In the genomic region with DNA sequence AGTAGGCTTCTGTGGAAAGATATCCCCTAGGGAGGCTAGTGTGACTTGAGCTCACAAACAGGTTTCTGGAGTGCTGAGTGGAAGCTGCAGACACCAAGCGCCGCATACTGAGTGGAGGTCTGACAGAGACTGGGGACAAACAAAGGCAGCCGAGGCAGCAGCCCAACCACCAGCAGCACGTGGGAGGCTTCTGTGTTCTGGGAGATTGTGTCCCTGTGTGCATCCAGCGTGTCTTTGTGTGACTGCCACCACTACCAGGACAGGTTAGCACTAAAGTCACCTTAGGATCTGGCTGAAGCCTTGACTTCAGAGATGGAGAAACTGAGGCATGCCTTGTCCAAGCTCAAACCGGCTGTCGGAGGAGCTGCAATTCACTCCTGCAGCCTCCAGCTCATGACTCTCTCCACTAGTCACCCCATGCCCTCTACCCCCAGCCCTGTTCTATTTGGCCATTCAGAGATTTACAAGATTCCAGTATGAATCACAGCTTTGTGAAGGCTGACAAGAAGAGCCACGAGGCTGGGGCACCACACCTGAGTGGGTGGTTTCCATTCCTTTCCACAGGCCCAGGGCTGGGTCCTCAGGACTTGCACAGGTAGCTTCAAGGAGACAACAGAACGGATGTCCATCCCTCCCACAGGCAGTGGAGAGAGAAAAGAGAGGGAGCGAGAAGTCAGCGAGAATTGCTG, we compare ENCODE assay signal across 13 cellular contexts.
DNase-seq lines count a peak whose midpoint lies in the region; ATAC-seq and TF ChIP-seq lines count a peak whose summit lies in the region.
"Had no signal": no experiment of that assay in that cellular context is flagged by ENCODE, and none has a peak within 500 bp of the region (broad histone marks: within the 10 kb centered on the region; RNA-seq: fewer than 3 reads in every experiment).

No MANE protein-coding gene starts in this region.

- no peaks in the 10 kb centered on the region for H3K27me3 Mint-ChIP-seq in activated CD4-positive, alpha-beta memory T cell treated with anti-CD3 and anti-CD28 coated beads, Interleukin-2, amount 10 ng/mL, durations not matched to agents 7 days and 5 days
- H3K27me3 Mint-ChIP-seq in activated CD8-positive, alpha-beta T cell treated with anti-CD3 and anti-CD28 coated beads for 36 hours, result no peaks in the 10 kb centered on the region
- H3K27me3 Mint-ChIP-seq: T-cell had no signal

- H3K9me3 ChIP-seq in GM23248 (ENCODE audit: low read depth) (no peaks in the 10 kb centered on the region), prostate gland (no peaks in the 10 kb centered on the region)
- H3K9me3 ChIP-seq: HAP-1 had no signal

- H3K4me3 Mint-ChIP-seq in activated CD4-positive, alpha-beta memory T cell treated with anti-CD3 and anti-CD28 coated beads, Interleukin-2, amount 10 ng/mL, durations not matched to agents 7 days and 5 days, result no peak overlapping the region
- no peak overlapping the region for H3K4me3 Mint-ChIP-seq in activated CD8-positive, alpha-beta T cell treated with anti-CD3 and anti-CD28 coated beads for 36 hours
- H3K4me3 Mint-ChIP-seq: T-cell had no signal

- no peak for TF ChIP-seq POLR2A in prostate gland (IDR thresholded peaks at IDR 0.05)

- peak overlapping the region; percentile 37 for H3K4me2 ChIP-seq in GM23248 (ENCODE audit: unreplicated experiment)

- H3K9me2 ChIP-seq in GM23248 (ENCODE audit: insufficient read depth), result no peaks in the 10 kb centered on the region

- H3K36me3 ChIP-seq in GM23248 (ENCODE audit: low read depth) (no peaks in the 10 kb centered on the region), prostate gland (no peaks in the 10 kb centered on the region)
- H3K36me3 ChIP-seq: cardiac muscle cell, HAP-1 had no signal

- intact Hi-C loops in posterior cingulate gyrus (cut with DNase I) (loop anchor here (5.0 kb wide), 1 partner anchor 82 kb away; no protein-coding TSS in a partner anchor), prostate gland (cut with DNase I) (loop anchor here (5.0 kb wide), 1 partner anchor 77 kb away; no protein-coding TSS in a partner anchor)
- intact Hi-C loops in activated CD8-positive, alpha-beta T cell treated with anti-CD3 and anti-CD28 coated beads for 36 hours (cut with micrococcal nuclease), result no loop called here

- H2AFZ ChIP-seq in GM23248, result no peak overlapping the region

- peaks cover 49% of the 10 kb centered on the region for H3K4me1 Mint-ChIP-seq in activated CD4-positive, alpha-beta memory T cell treated with anti-CD3 and anti-CD28 coated beads, Interleukin-2, amount 10 ng/mL, durations not matched to agents 7 days and 5 days
- peaks cover 29% of the 10 kb centered on the region for H3K4me1 Mint-ChIP-seq in activated CD8-positive, alpha-beta T cell treated with anti-CD3 and anti-CD28 coated beads for 36 hours (ENCODE audit: low read depth)

- WGBS in GM23248 (ENCODE audit: low coverage in 1 of 2, low lambda C conversion rate in 2 of 2, missing lambda C conversion rate in 2 of 2), 2 experiments, result 64 to 67% methylated on average over 11 of the region's 11 CpGs
- 65% methylated on average over 11 of the region's 11 CpGs for WGBS in prostate gland

- TF ChIP-seq CTCF in prostate gland (IDR thresholded peaks at IDR 0.05), result no peak
- TF ChIP-seq CTCF in activated CD8-positive, alpha-beta T cell treated with anti-CD3 and anti-CD28 coated beads for 36 hours (IDR thresholded peaks at IDR 0.05), result no peak

- no peak overlapping the region for H3K27ac Mint-ChIP-seq in activated CD4-positive, alpha-beta memory T cell treated with anti-CD3 and anti-CD28 coated beads, Interleukin-2, amount 10 ng/mL, durations not matched to agents 7 days and 5 days
- no peak overlapping the region for H3K27ac Mint-ChIP-seq in activated CD8-positive, alpha-beta T cell treated with anti-CD3 and anti-CD28 coated beads for 36 hours
- H3K27ac Mint-ChIP-seq: T-cell had no signal

- H3K4me3 ChIP-seq in GM23248 (no peak overlapping the region), prostate gland (no peak overlapping the region)
- H3K4me3 ChIP-seq: cardiac muscle cell, HAP-1 had no signal

- in situ Hi-C loops in GM23248 (cut with MboI), result no loop called here

- ATAC-seq in esophagus mucosa, result peak; percentile 66
- ATAC-seq in GM18907 (IDR thresholded peaks at IDR 0.05; ENCODE audit: unreplicated experiment), result no peak
- no peak for ATAC-seq in activated CD8-positive, alpha-beta T cell treated with anti-CD3 and anti-CD28 coated beads for 36 hours
- ATAC-seq: T-cell had no signal

- peak overlapping the region; percentile 37; the same call in 1 of the 2 replicates for H3K9ac ChIP-seq in GM23248

- H3K79me2 ChIP-seq in GM23248 (ENCODE audit: insufficient read depth), result peaks cover 63% of the 10 kb centered on the region

- no peaks in the 10 kb centered on the region for H3K9me3 Mint-ChIP-seq in activated CD4-positive, alpha-beta memory T cell treated with anti-CD3 and anti-CD28 coated beads, Interleukin-2, amount 10 ng/mL, durations not matched to agents 7 days and 5 days
- no peaks in the 10 kb centered on the region for H3K9me3 Mint-ChIP-seq in activated CD8-positive, alpha-beta T cell treated with anti-CD3 and anti-CD28 coated beads for 36 hours
- H3K9me3 Mint-ChIP-seq: T-cell had no signal

- peak; percentile 67 for DNase-seq in GM23248
- peak; percentile 31 for DNase-seq in NCI-H345 (lab: John Stamatoyannopoulos, UW)
- peak in 9 of 10 donors; percentile 44 to 95 (median 66) for DNase-seq in posterior cingulate gyrus
- DNase-seq in activated CD4-positive, alpha-beta memory T cell treated with anti-CD3 and anti-CD28 coated beads, Interleukin-2, amount 10 ng/mL, durations not matched to agents 7 days and 5 days, result no peak
- DNase-seq in prostate gland (ENCODE audit: low spot score), result no peak
- DNase-seq in activated CD8-positive, alpha-beta T cell treated with anti-CD3 and anti-CD28 coated beads for 36 hours, result no peak
- DNase-seq: DMS79, NCI-H2227 treated with DMSO at 0.1 percent for 48 hours, T-cell had no signal

- H3K27ac ChIP-seq in GM23248 (peak overlapping the region; percentile 51; the same call in 1 of the 2 replicates), prostate gland (no peak overlapping the region)
- H3K27ac ChIP-seq: cardiac muscle cell had no signal

- H3K36me3 Mint-ChIP-seq in activated CD4-positive, alpha-beta memory T cell treated with anti-CD3 and anti-CD28 coated beads, Interleukin-2, amount 10 ng/mL, durations not matched to agents 7 days and 5 days (ENCODE audit: low read depth), result no peaks in the 10 kb centered on the region
- H3K36me3 Mint-ChIP-seq in activated CD8-positive, alpha-beta T cell treated with anti-CD3 and anti-CD28 coated beads for 36 hours (ENCODE audit: low read depth), result no peaks in the 10 kb centered on the region
- H3K36me3 Mint-ChIP-seq: T-cell had no signal

- CTCF ChIA-PET in activated CD4-positive, alpha-beta memory T cell treated with anti-CD3 and anti-CD28 coated beads, Interleukin-2, amount 10 ng/mL, durations not matched to agents 7 days and 5 days (lab: Charles Lee), result interaction anchor here (0.6 to 1.1 kb wide), 2 partner anchors 86 to 642 kb away, joined by 3 to 4 read pairs; no protein-coding TSS in a partner anchor
- CTCF ChIA-PET in activated CD8-positive, alpha-beta T cell treated with anti-CD3 and anti-CD28 coated beads for 36 hours (lab: Charles Lee), result no interaction called here

- no peaks in the 10 kb centered on the region for H3K27me3 ChIP-seq in GM23248 (replicated peaks; ENCODE audit: insufficient read depth)
- no peaks in the 10 kb centered on the region for H3K27me3 ChIP-seq in prostate gland (replicated peaks; ENCODE audit: insufficient read depth)
- H3K27me3 ChIP-seq: cardiac muscle cell had no signal

- POLR2A ChIA-PET in activated CD4-positive, alpha-beta memory T cell treated with anti-CD3 and anti-CD28 coated beads, Interleukin-2, amount 10 ng/mL, durations not matched to agents 7 days and 5 days (lab: Charles Lee), result interaction anchor here (1.0 kb wide), 1 partner anchor 9 kb away, joined by 3 read pairs; no protein-coding TSS in a partner anchor
- POLR2A ChIA-PET in activated CD8-positive, alpha-beta T cell treated with anti-CD3 and anti-CD28 coated beads for 36 hours (lab: Charles Lee), result no interaction called here

- H3F3A ChIP-seq in GM23248 (ENCODE audit: insufficient read depth), result peaks cover 8% of the 10 kb centered on the region

- H4K20me1 ChIP-seq in GM23248 (ENCODE audit: insufficient read depth), result no peaks in the 10 kb centered on the region

- peaks cover 26% of the 10 kb centered on the region for H3K4me1 ChIP-seq in GM23248 (ENCODE audit: insufficient read depth)
- H3K4me1 ChIP-seq in prostate gland (replicated peaks), result no peaks in the 10 kb centered on the region
- H3K4me1 ChIP-seq: HAP-1 had no signal

Comparison
In these comparisons a context has a peak if more than half of its experiments do, and no peak if none do; other contexts are left out.
1. DNase-seq: peak in GM23248 (single experiment), NCI-H345 (single experiment) and posterior cingulate gyrus (9 of 10); none in activated CD4-positive, alpha-beta memory T cell treated with anti-CD3 and anti-CD28 coated beads, Interleukin-2, amount 10 ng/mL, durations not matched to agents 7 days and 5 days (single experiment), prostate gland (single experiment) and activated CD8-positive, alpha-beta T cell treated with anti-CD3 and anti-CD28 coated beads for 36 hours (single experiment).